ENCODE assay signal across 1 cellular context in genomic region chr2:215380699-215381098, GRCh38.
TF ChIP-seq lines count a peak whose summit lies in the region.

No MANE protein-coding gene starts in this region.

TF ChIP-seq in HepG2, 621 proteins besides CTCF, POLR2A, EP300 and RAD21 (continues in another document):
- TF ChIP-seq PAF1 (CRISPR knock-in tag; IDR thresholded peaks at IDR 0.05) = peak; percentile 30; the same call in 1 of the 2 replicates
- TF ChIP-seq YEATS2 (CRISPR knock-in tag; IDR thresholded peaks at IDR 0.05; ENCODE audit: borderline replicate concordance) = no peak
- TF ChIP-seq ETS1 (CRISPR knock-in tag; IDR thresholded peaks at IDR 0.05) = no peak
- TF ChIP-seq GFI1 (CRISPR knock-in tag; IDR thresholded peaks at IDR 0.05; ENCODE audit: borderline replicate concordance) = no peak
- TF ChIP-seq BCLAF1 (IDR thresholded peaks at IDR 0.05) = no peak
- TF ChIP-seq, protein P1, sequence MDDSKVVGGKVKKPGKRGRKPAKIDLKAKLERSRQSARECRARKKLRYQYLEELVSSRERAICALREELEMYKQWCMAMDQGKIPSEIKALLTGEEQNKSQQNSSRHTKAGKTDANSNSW (CRISPR knock-in tag; IDR thresholded peaks at IDR 0.05; ENCODE audit: borderline replicate concordance) = no peak
- TF ChIP-seq ZNF138 (CRISPR knock-in tag; IDR thresholded peaks at IDR 0.05; ENCODE audit: low read depth) = no peak
- TF ChIP-seq DZIP1 (CRISPR knock-in tag; IDR thresholded peaks at IDR 0.05) = no peak
- peak in 1 of 2 experiments; percentile 25; a peak in 1 of 4 replicates for TF ChIP-seq HMGXB4 (CRISPR knock-in tag; IDR thresholded peaks at IDR 0.05; ENCODE audit: borderline replicate concordance in 1 of 2, low read depth in 1 of 2)
- TF ChIP-seq POLR2G (IDR thresholded peaks at IDR 0.05; ENCODE audit: low read depth, low read length) = peak; percentile 51; the same call in 1 of the 2 replicates
- TF ChIP-seq GRHL1 (CRISPR knock-in tag; conservative IDR thresholded peaks at IDR 0.05) = no peak
- TF ChIP-seq, protein P2, sequence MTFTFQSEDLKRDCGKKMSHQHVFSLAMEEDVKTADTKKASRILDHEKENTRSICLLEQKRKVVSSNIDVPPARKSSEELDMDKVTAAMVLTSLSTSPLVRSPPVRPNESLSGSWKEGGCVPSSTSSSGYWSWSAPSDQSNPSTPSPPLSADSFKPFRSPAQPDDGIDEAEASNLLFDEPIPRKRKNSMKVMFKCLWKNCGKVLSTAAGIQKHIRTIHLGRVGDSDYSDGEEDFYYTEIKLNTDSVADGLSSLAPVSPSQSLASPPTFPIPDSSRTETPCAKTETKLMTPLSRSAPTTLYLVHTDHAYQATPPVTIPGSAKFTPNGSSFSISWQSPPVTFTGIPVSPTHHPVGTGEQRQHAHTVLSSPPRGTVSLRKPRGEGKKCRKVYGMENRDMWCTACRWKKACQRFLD (CRISPR knock-in tag; IDR thresholded peaks at IDR 0.05; ENCODE audit: borderline replicate concordance) = no peak
- TF ChIP-seq, protein P3, sequence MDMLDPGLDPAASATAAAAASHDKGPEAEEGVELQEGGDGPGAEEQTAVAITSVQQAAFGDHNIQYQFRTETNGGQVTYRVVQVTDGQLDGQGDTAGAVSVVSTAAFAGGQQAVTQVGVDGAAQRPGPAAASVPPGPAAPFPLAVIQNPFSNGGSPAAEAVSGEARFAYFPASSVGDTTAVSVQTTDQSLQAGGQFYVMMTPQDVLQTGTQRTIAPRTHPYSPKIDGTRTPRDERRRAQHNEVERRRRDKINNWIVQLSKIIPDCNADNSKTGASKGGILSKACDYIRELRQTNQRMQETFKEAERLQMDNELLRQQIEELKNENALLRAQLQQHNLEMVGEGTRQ (IDR thresholded peaks at IDR 0.05; ENCODE audit: low read depth, low read length) = no peak
- TF ChIP-seq, protein P3 (CRISPR knock-in tag; IDR thresholded peaks at IDR 0.05; ENCODE audit: borderline replicate concordance) = no peak
- TF ChIP-seq ZNF331 (CRISPR knock-in tag; IDR thresholded peaks at IDR 0.05) = 0 out of 2 replicates have a peak, but pooled peaks have one; percentile 14
- no peak for TF ChIP-seq JDP2 (CRISPR knock-in tag; IDR thresholded peaks at IDR 0.05; ENCODE audit: borderline replicate concordance)
- TF ChIP-seq RBFOX2 (IDR thresholded peaks at IDR 0.05; ENCODE audit: low read depth, low read length) = peak; percentile 25; the same call in 1 of the 2 replicates
- TF ChIP-seq POLR2AphosphoS5 (IDR thresholded peaks at IDR 0.05; ENCODE audit: low read depth, low read length) = peak; percentile 46; the same call in 1 of the 2 replicates
- no peak for TF ChIP-seq FOXC1 (CRISPR knock-in tag; IDR thresholded peaks at IDR 0.05; ENCODE audit: borderline replicate concordance)
- TF ChIP-seq ZNF124 (CRISPR knock-in tag; IDR thresholded peaks at IDR 0.05) = no peak
- TF ChIP-seq MYNN (CRISPR knock-in tag; IDR thresholded peaks at IDR 0.05; ENCODE audit: low read depth) = no peak
- TF ChIP-seq ZFX (CRISPR knock-in tag; IDR thresholded peaks at IDR 0.05; ENCODE audit: low read depth) = no peak
- no peak for TF ChIP-seq ZNF766 (CRISPR knock-in tag; IDR thresholded peaks at IDR 0.05; ENCODE audit: borderline replicate concordance)
- no peak for TF ChIP-seq ZMYM4 (CRISPR knock-in tag; IDR thresholded peaks at IDR 0.05)
- no peak for TF ChIP-seq TBP (CRISPR knock-in tag; IDR thresholded peaks at IDR 0.05)
- TF ChIP-seq ZNF589 (CRISPR knock-in tag; conservative IDR thresholded peaks at IDR 0.05) = no peak
- TF ChIP-seq NCOA2 (CRISPR knock-in tag; IDR thresholded peaks at IDR 0.05) = no peak
- TF ChIP-seq ZNF724P (CRISPR knock-in tag; IDR thresholded peaks at IDR 0.05; ENCODE audit: borderline replicate concordance) = 0 out of 2 replicates have a peak, but pooled peaks have one; percentile 21
- no peak for TF ChIP-seq ZNF260 (CRISPR knock-in tag; IDR thresholded peaks at IDR 0.05; ENCODE audit: borderline replicate concordance, low read depth)
- peak; percentile 95 for TF ChIP-seq RBM22 (optimal IDR thresholded peaks at IDR 0.05; ENCODE audit: low read length)
- TF ChIP-seq ZBTB37 (CRISPR knock-in tag; IDR thresholded peaks at IDR 0.05) = no peak
- no peak for TF ChIP-seq ZBTB42 (CRISPR knock-in tag; IDR thresholded peaks at IDR 0.05)
- no peak for TF ChIP-seq NRL (CRISPR knock-in tag; IDR thresholded peaks at IDR 0.05; ENCODE audit: borderline replicate concordance)
- TF ChIP-seq ZNF740 (CRISPR knock-in tag; IDR thresholded peaks at IDR 0.05) = no peak
- TF ChIP-seq ZFP1 (CRISPR knock-in tag; IDR thresholded peaks at IDR 0.05) = no peak
- TF ChIP-seq ZSCAN30 (CRISPR knock-in tag; IDR thresholded peaks at IDR 0.05) = no peak
- no peak for TF ChIP-seq ISL2 (CRISPR knock-in tag; IDR thresholded peaks at IDR 0.05)
